In genomic region chr13:22956440-22957115, GRCh38 we compare ENCODE assay signal across 8 cellular contexts.
DNase-seq lines count a peak whose midpoint lies in the region; ATAC-seq and TF ChIP-seq lines count a peak whose summit lies in the region.
"Not testable (repeated sequence)": the region's sequence is repeated elsewhere in the genome, so short reads cannot be mapped to it uniquely, and the experiment has no call there.

No MANE protein-coding gene starts in this region.

- ATAC-seq in left ventricle myocardium superior, result peak; percentile 87
- peak; percentile 19 for ATAC-seq in left lung
- ATAC-seq in psoas muscle, result peak; percentile 48 to 86 (median 67)
- peak; percentile 72 for ATAC-seq in aorta (ENCODE audit: low FRiP score)

- not testable (repeated sequence) for H3K4me1 ChIP-seq in left lung; psoas muscle; aorta (ENCODE audit: control insufficient read depth in 1 of 2, insufficient read depth in 2 of 2, low read length in 2 of 2)

- H3K27me3 ChIP-seq in left lung; psoas muscle (ENCODE audit: insufficient read depth in 3 of 3, low read length in 2 of 3); aorta (ENCODE audit: control insufficient read depth in 1 of 2, insufficient read depth in 2 of 2, low read length in 1 of 2): not testable (repeated sequence)

- H3K36me3 ChIP-seq in left lung; psoas muscle (ENCODE audit: insufficient read depth in 1 of 2, low read depth in 1 of 2); aorta (ENCODE audit: control insufficient read depth in 1 of 2, insufficient read depth in 2 of 2, low read length in 1 of 2): not testable (repeated sequence)

- not testable (repeated sequence) for H3K4me3 ChIP-seq in fibroblast of mammary gland (ENCODE audit: control insufficient read depth, low read depth, low read length); left lung; psoas muscle; aorta (ENCODE audit: low read length in 2 of 2)

- not testable (repeated sequence) for TF ChIP-seq CTCF in fibroblast of mammary gland (conservative IDR thresholded peaks at IDR 0.05; ENCODE audit: control insufficient read depth, insufficient read depth, low read depth, low read length); left lung (IDR thresholded peaks at IDR 0.05); psoas muscle (IDR thresholded peaks at IDR 0.05)

- intact Hi-C loops in left ventricle myocardium superior (cut with micrococcal nuclease); left lung (cut with DNase I); psoas muscle (cut with DNase I); aorta (cut with DNase I): not testable (repeated sequence)

- DNase-seq in Daoy (ENCODE audit: low read depth) (peak; percentile 14), LHCN-M2 (ENCODE audit: low read depth) (peak; percentile 58), fibroblast of mammary gland (ENCODE audit: low read depth) (peak; percentile 60), psoas muscle (peak; percentile 34 to 61)
- peak; percentile 13 for DNase-seq in activated CD8-positive, alpha-beta memory T cell treated with anti-CD3 and anti-CD28 coated beads for 24 hours
- not testable (repeated sequence) for DNase-seq in left ventricle myocardium superior, left lung, aorta

- WGBS in psoas muscle, 3 donors, result 38 to 46% (median 39%) methylated on average over 9 of the region's 9 CpGs
- 78 to 84% methylated on average over 9 of the region's 9 CpGs for WGBS in aorta, 2 donors

- not testable (repeated sequence) for H3K27ac ChIP-seq in left lung; psoas muscle; aorta (ENCODE audit: low read depth in 1 of 2, low read length in 2 of 2)

- not testable (repeated sequence) for H3K9me3 ChIP-seq in left lung; psoas muscle; aorta (ENCODE audit: control insufficient read depth, low read length)

Comparison
In these comparisons a context has a peak if more than half of its experiments do, and no peak if none do; other contexts are left out.
1. ATAC-seq: peak in every context shown above with its lines; median percentile 87 in left ventricle myocardium superior; 72 in aorta; 67 in psoas muscle; 19 in left lung.